17 cellular contexts compared by ENCODE assay signal in genomic region chr6:40286027-40286426, GRCh38.
A peak's percentile ranks its signal among the peaks of the same experiment; 100 is the strongest.
DNase-seq lines count a peak whose midpoint lies in the region; ATAC-seq and TF ChIP-seq lines count a peak whose summit lies in the region.
"Had no signal": no experiment of that assay in that cellular context is flagged by ENCODE, and none has a peak within 500 bp of the region (broad histone marks: within the 10 kb centered on the region; RNA-seq: fewer than 3 reads in every experiment).

No MANE protein-coding gene starts in this region.

- TF ChIP-seq CTCF in foreskin keratinocyte (conservative IDR thresholded peaks at IDR 0.05) (no peak), neural progenitor cell (IDR thresholded peaks at IDR 0.05) (no peak), ascending aorta (IDR thresholded peaks at IDR 0.05) (no peak)

- peak overlapping the region; percentile 43 for H3K4me2 ChIP-seq in neural progenitor cell
- H3K4me2 ChIP-seq: BLaER1 had no signal

- H3K27me3 Mint-ChIP-seq in T-helper 17 cell: peaks cover 73% of the 10 kb centered on the region
- peaks cover 5% of the 10 kb centered on the region for H3K27me3 Mint-ChIP-seq in neural progenitor cell (ENCODE audit: insufficient read depth, low read depth)

- no peak overlapping the region for H3K4me3 Mint-ChIP-seq in T-helper 17 cell
- H3K4me3 Mint-ChIP-seq in neural progenitor cell: no peak overlapping the region
- H3K4me3 Mint-ChIP-seq: CD8-positive, alpha-beta memory T cell had no signal

- no peak overlapping the region for H3K27ac ChIP-seq in foreskin keratinocyte
- no peak overlapping the region for H3K27ac ChIP-seq in neural progenitor cell
- H3K27ac ChIP-seq in ascending aorta: no peak overlapping the region
- H3K27ac ChIP-seq: BLaER1, RWPE1 had no signal

- H3K4me1 Mint-ChIP-seq in T-helper 17 cell (peaks cover 4% of the 10 kb centered on the region), neural progenitor cell (peaks cover 19% of the 10 kb centered on the region)
- H3K4me1 Mint-ChIP-seq: CD8-positive, alpha-beta memory T cell had no signal

- peaks cover 11% of the 10 kb centered on the region for H3K27me3 ChIP-seq in foreskin keratinocyte
- peaks cover 12% of the 10 kb centered on the region for H3K27me3 ChIP-seq in neural progenitor cell
- no peaks in the 10 kb centered on the region for H3K27me3 ChIP-seq in ascending aorta
- H3K27me3 ChIP-seq: BLaER1 had no signal

- H3K4me3 ChIP-seq in neural progenitor cell (no peak overlapping the region), ascending aorta (no peak overlapping the region)
- H3K4me3 ChIP-seq: BLaER1 had no signal

- no peaks in the 10 kb centered on the region for H3F3A ChIP-seq in neural progenitor cell (ENCODE audit: low read depth)

- no peaks in the 10 kb centered on the region for H3K4me1 ChIP-seq in foreskin keratinocyte
- peaks cover 27% of the 10 kb centered on the region for H3K4me1 ChIP-seq in neural progenitor cell
- no peaks in the 10 kb centered on the region for H3K4me1 ChIP-seq in ascending aorta
- H3K4me1 ChIP-seq: BLaER1 had no signal

- H3K9me3 ChIP-seq in T-helper 17 cell (ENCODE audit: control insufficient read depth, low read length, poor library complexity, severe bottlenecking) (no peaks in the 10 kb centered on the region), neural progenitor cell (ENCODE audit: low read depth) (no peaks in the 10 kb centered on the region), ascending aorta (no peaks in the 10 kb centered on the region)
- H3K9me3 ChIP-seq: BLaER1 had no signal

- H3K36me3 ChIP-seq in neural progenitor cell (no peaks in the 10 kb centered on the region), ascending aorta (no peaks in the 10 kb centered on the region)
- H3K36me3 ChIP-seq: BLaER1 had no signal

- H3K27ac Mint-ChIP-seq in T-helper 17 cell (peak overlapping the region; percentile 39), neural progenitor cell (no peak overlapping the region)
- H3K27ac Mint-ChIP-seq: CD8-positive, alpha-beta memory T cell had no signal

- peak; percentile 53 for DNase-seq in NCI-H2171 treated with DMSO at 0.1 percent for 48 hours (lab: John Stamatoyannopoulos, UW)
- no peak for DNase-seq in NCI-H2171 (lab: John Stamatoyannopoulos, UW)
- no peak for DNase-seq in T-helper 17 cell
- DNase-seq in foreskin keratinocyte: no peak
- peak; percentile 40 for DNase-seq in neural progenitor cell (ENCODE audit: low spot score)
- no peak for DNase-seq in stimulated activated CD4-positive, alpha-beta T cell treated with anti-CD3 and anti-CD28 coated beads, Interleukin-4, amount 100 ng/mL, for 1 hour
- no peak for DNase-seq in CD1c-positive myeloid dendritic cell (ENCODE audit: extremely low spot score)
- DNase-seq in ascending aorta (ENCODE audit: low spot score in 2 of 2): no peak
- DNase-seq: CD8-positive, alpha-beta memory T cell; GF-D8; MV-4-11; NCI-H146; NCI-H2081; NCI-H345; NCI-H774 had no signal

- no peaks in the 10 kb centered on the region for H3K9me3 Mint-ChIP-seq in neural progenitor cell
- H3K9me3 Mint-ChIP-seq: CD8-positive, alpha-beta memory T cell had no signal

- H3K79me2 ChIP-seq in neural progenitor cell (ENCODE audit: low read depth): no peaks in the 10 kb centered on the region

- H3K36me3 Mint-ChIP-seq in T-helper 17 cell (ENCODE audit: low read depth) (no peaks in the 10 kb centered on the region), neural progenitor cell (no peaks in the 10 kb centered on the region)
- H3K36me3 Mint-ChIP-seq: CD8-positive, alpha-beta memory T cell had no signal

- intact Hi-C loops in ascending aorta (cut with DNase I): no loop called here

- H2AFZ ChIP-seq in neural progenitor cell (replicated peaks): no peak overlapping the region

- ATAC-seq in T-helper 17 cell: no peak
- peak; percentile 28 for ATAC-seq in foreskin keratinocyte

- H3K9ac ChIP-seq in neural progenitor cell: no peak overlapping the region
- H3K9ac ChIP-seq: BLaER1 had no signal

- H4K20me1 ChIP-seq in neural progenitor cell (ENCODE audit: low read depth): no peaks in the 10 kb centered on the region
- H4K20me1 ChIP-seq: BLaER1 had no signal

Comparison
In these comparisons a context has a peak if more than half of its experiments do, and no peak if none do; other contexts are left out.
1. DNase-seq: peak in NCI-H2171 treated with DMSO at 0.1 percent for 48 hours (single experiment) and neural progenitor cell (single experiment); none in NCI-H2171 (single experiment), T-helper 17 cell (0 of 3), foreskin keratinocyte (0 of 2), stimulated activated CD4-positive, alpha-beta T cell treated with anti-CD3 and anti-CD28 coated beads, Interleukin-4, amount 100 ng/mL, for 1 hour (single experiment), CD1c-positive myeloid dendritic cell (single experiment) and ascending aorta (0 of 2).